Comparison of ENCODE assay signal across 10 cellular contexts in the genomic region with DNA sequence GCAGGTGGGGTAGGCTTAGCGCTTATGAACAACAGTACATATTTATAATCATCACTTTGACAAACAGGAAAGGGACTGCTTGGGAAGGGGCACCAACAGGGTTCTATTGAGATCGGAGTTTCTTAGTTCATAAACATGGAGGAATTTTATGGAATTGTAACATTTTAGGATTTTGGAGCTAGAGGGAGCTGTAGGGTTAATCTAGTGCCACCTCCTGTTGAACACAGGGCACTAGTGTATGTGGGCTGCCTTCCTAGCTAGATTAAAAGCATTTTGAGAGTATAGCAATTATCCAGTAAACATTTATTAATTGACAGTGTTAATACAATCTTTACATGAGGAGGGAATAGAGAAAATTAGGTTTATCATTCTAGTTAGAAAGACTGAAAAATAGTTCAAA. TPM values are rescaled to one million over a fixed set of nuclear protein-coding genes. Genes with fewer than 3 reads are reported as not detected.
A peak's percentile ranks its signal among the peaks of the same experiment; 100 is the strongest.
DNase-seq lines count a peak whose midpoint lies in the region; ATAC-seq and TF ChIP-seq lines count a peak whose summit lies in the region.
"Had no signal": no experiment of that assay in that cellular context is flagged by ENCODE, and none has a peak within 500 bp of the region (broad histone marks: within the 10 kb centered on the region; RNA-seq: fewer than 3 reads in every experiment).

No MANE protein-coding gene starts in this region.

- no peak for DNase-seq in Calu3
- no peak for DNase-seq in HFF-Myc (ENCODE audit: extremely low read depth, low read depth)
- DNase-seq in WERI-Rb-1, result no peak
- no peak for DNase-seq in kidney epithelial cell (ENCODE audit: low read depth)
- no peak for DNase-seq in hypothalamus (lab: John Stamatoyannopoulos, UW)
- DNase-seq in NCI-H187 (lab: John Stamatoyannopoulos, UW), result no peak
- DNase-seq: activated CD4-positive, alpha-beta T cell treated with anti-CD3 and anti-CD28 coated beads, Interleukin-2, amount 50 U/mL, for 48 hours; naive B cell had no signal

- BruUV-seq in Calu3 (replicated peaks; lab: Mats Ljungman, UMichigan), result no TSS peak

- CTCF ChIA-PET in Calu3 (lab: Charles Lee), result interaction anchor here (0.7 to 2.2 kb wide), 13 partner anchors 9 to 431 kb away, joined by 3 to 12 read pairs (median 5); no protein-coding TSS in a partner anchor

- peak; percentile 27 for TF ChIP-seq CTCF in Calu3 (IDR thresholded peaks at IDR 0.05; ENCODE audit: unreplicated experiment)
- peak; percentile 43 for TF ChIP-seq CTCF in HFF-Myc (IDR thresholded peaks at IDR 0.05; ENCODE audit: low read depth, low read length, missing control alignments)
- peak; percentile 36; the same call in 1 of the 2 replicates for TF ChIP-seq CTCF in WERI-Rb-1 (IDR thresholded peaks at IDR 0.05; ENCODE audit: low read depth, low read length)
- peak; percentile 52 for TF ChIP-seq CTCF in kidney epithelial cell (IDR thresholded peaks at IDR 0.05; ENCODE audit: insufficient read depth, low read length, poor library complexity, severe bottlenecking)

- intact Hi-C loops in Calu3 (cut with micrococcal nuclease; ENCODE audit: unreplicated experiment), result loop anchor here (5.0 kb wide), 1 partner anchor 306 kb away; no protein-coding TSS in a partner anchor

- H3K9me3 Mint-ChIP-seq in Calu3 (ENCODE audit: low read depth, unreplicated experiment), result no peaks in the 10 kb centered on the region
- H3K9me3 Mint-ChIP-seq: activated naive CD4-positive, alpha-beta T cell treated with anti-CD3 and anti-CD28 coated beads, Interleukin-2, amount 50 U/mL, for 72 hours; naive B cell had no signal

- H3K4me1 Mint-ChIP-seq in Calu3 (ENCODE audit: low read depth, unreplicated experiment), result peaks cover 23% of the 10 kb centered on the region

- H3K4me3 ChIP-seq in HFF-Myc (replicated peaks; ENCODE audit: low read depth, low read length) (no peak overlapping the region), WERI-Rb-1 (ENCODE audit: low read depth, low read length) (no peak overlapping the region), kidney epithelial cell (ENCODE audit: low read depth, low read length) (no peak overlapping the region)

- H3K36me3 Mint-ChIP-seq in Calu3 (ENCODE audit: insufficient read depth, unreplicated experiment), result no peaks in the 10 kb centered on the region
- H3K36me3 Mint-ChIP-seq: activated naive CD4-positive, alpha-beta T cell treated with anti-CD3 and anti-CD28 coated beads, Interleukin-2, amount 50 U/mL, for 72 hours; naive B cell had no signal

- H3K27me3 ChIP-seq in WERI-Rb-1 (ENCODE audit: insufficient read depth, low read depth, severe bottlenecking), result no peaks in the 10 kb centered on the region
- H3K27me3 ChIP-seq in kidney epithelial cell (ENCODE audit: control insufficient read depth, insufficient read depth, low read length), result no peaks in the 10 kb centered on the region

- ATAC-seq in HG03175 (IDR thresholded peaks at IDR 0.05; ENCODE audit: unreplicated experiment), result no peak

- no peaks in the 10 kb centered on the region for H3K9me3 ChIP-seq in WERI-Rb-1 (ENCODE audit: severe bottlenecking)

- no peak overlapping the region for H3K27ac Mint-ChIP-seq in Calu3 (ENCODE audit: unreplicated experiment)
- H3K27ac Mint-ChIP-seq: activated naive CD4-positive, alpha-beta T cell treated with anti-CD3 and anti-CD28 coated beads, Interleukin-2, amount 50 U/mL, for 72 hours; naive B cell had no signal

- H3K27ac ChIP-seq in WERI-Rb-1, result no peak overlapping the region

- no peaks in the 10 kb centered on the region for H3K27me3 Mint-ChIP-seq in Calu3 (ENCODE audit: unreplicated experiment)

- H3K36me3 ChIP-seq in WERI-Rb-1, result no peaks in the 10 kb centered on the region
- no peaks in the 10 kb centered on the region for H3K36me3 ChIP-seq in kidney epithelial cell (ENCODE audit: control insufficient read depth, insufficient read depth, low read length)

- no peak overlapping the region for H3K4me3 Mint-ChIP-seq in Calu3 (ENCODE audit: low read depth, unreplicated experiment)

RNA-seq across cellular contexts. Expression of gene TBC1D30, which starts 23.1 kb away (rescaled TPM):
- total RNA-seq in Calu3 (2022), result 21.4 and 29.4 TPM in 2 replicates
- 3.7 and 4.6 TPM in 2 replicates for total RNA-seq in kidney epithelial cell

RNA-seq across cellular contexts. Expression of gene GNS, which starts 42.2 kb away (rescaled TPM):
- total RNA-seq in Calu3 (2022) (85.1 and 93.5 TPM in 2 replicates), kidney epithelial cell (114 and 120 TPM in 2 replicates)
